2 cellular contexts compared by ENCODE assay signal in genomic region chr1:151616505-151616849, GRCh38.
TF ChIP-seq lines count a peak whose summit lies in the region.

No MANE protein-coding gene starts in this region.

TF ChIP-seq in IMR-90, 13 proteins besides CTCF, POLR2A, EP300 and RAD21:
- TF ChIP-seq CHD1 (IDR thresholded peaks at IDR 0.05; ENCODE audit: low read depth, low read length), result no peak
- TF ChIP-seq CEBPB (IDR thresholded peaks at IDR 0.05; ENCODE audit: low read depth, low read length), result peak; percentile 32

TF ChIP-seq in HepG2, 621 proteins besides CTCF, POLR2A, EP300 and RAD21:
- TF ChIP-seq RFX3 (CRISPR knock-in tag; IDR thresholded peaks at IDR 0.05), result no peak
- no peak for TF ChIP-seq ZMYM3 (CRISPR knock-in tag; IDR thresholded peaks at IDR 0.05)
- no peak for TF ChIP-seq ZBTB38 (CRISPR knock-in tag; IDR thresholded peaks at IDR 0.05)
- TF ChIP-seq RNF2 (conservative IDR thresholded peaks at IDR 0.05; ENCODE audit: low read depth), result no peak
- TF ChIP-seq KMT2A (CRISPR knock-in tag; IDR thresholded peaks at IDR 0.05), result no peak
- TF ChIP-seq HOXD1 (CRISPR knock-in tag; IDR thresholded peaks at IDR 0.05), result no peak
- no peak for TF ChIP-seq RFXAP (CRISPR knock-in tag; IDR thresholded peaks at IDR 0.05; ENCODE audit: borderline replicate concordance)
- TF ChIP-seq MTA3 (CRISPR knock-in tag; IDR thresholded peaks at IDR 0.05), result no peak
- no peak for TF ChIP-seq HNRNPL (IDR thresholded peaks at IDR 0.05; ENCODE audit: low read depth, low read length)
- TF ChIP-seq HNF4G (IDR thresholded peaks at IDR 0.05; ENCODE audit: borderline replicate concordance, low read depth, low read length), result no peak
- TF ChIP-seq HNF4G (CRISPR knock-in tag; IDR thresholded peaks at IDR 0.05; ENCODE audit: borderline replicate concordance, low read depth), result no peak
- no peak for TF ChIP-seq ZNF777 (CRISPR knock-in tag; IDR thresholded peaks at IDR 0.05)
- TF ChIP-seq ZNF160 (CRISPR knock-in tag; IDR thresholded peaks at IDR 0.05), result no peak
- no peak for TF ChIP-seq SAP130 (CRISPR knock-in tag; IDR thresholded peaks at IDR 0.05; ENCODE audit: low read depth)
- TF ChIP-seq POGZ (CRISPR knock-in tag; IDR thresholded peaks at IDR 0.05), result no peak
- no peak for TF ChIP-seq ZNF432 (CRISPR knock-in tag; IDR thresholded peaks at IDR 0.05; ENCODE audit: borderline replicate concordance)
- TF ChIP-seq ZNF652 (CRISPR knock-in tag; IDR thresholded peaks at IDR 0.05; ENCODE audit: borderline replicate concordance, low read depth), result no peak
- TF ChIP-seq GLMP (CRISPR knock-in tag; IDR thresholded peaks at IDR 0.05; ENCODE audit: borderline replicate concordance), result no peak
